1 cellular context compared by ENCODE assay signal in the genomic region with DNA sequence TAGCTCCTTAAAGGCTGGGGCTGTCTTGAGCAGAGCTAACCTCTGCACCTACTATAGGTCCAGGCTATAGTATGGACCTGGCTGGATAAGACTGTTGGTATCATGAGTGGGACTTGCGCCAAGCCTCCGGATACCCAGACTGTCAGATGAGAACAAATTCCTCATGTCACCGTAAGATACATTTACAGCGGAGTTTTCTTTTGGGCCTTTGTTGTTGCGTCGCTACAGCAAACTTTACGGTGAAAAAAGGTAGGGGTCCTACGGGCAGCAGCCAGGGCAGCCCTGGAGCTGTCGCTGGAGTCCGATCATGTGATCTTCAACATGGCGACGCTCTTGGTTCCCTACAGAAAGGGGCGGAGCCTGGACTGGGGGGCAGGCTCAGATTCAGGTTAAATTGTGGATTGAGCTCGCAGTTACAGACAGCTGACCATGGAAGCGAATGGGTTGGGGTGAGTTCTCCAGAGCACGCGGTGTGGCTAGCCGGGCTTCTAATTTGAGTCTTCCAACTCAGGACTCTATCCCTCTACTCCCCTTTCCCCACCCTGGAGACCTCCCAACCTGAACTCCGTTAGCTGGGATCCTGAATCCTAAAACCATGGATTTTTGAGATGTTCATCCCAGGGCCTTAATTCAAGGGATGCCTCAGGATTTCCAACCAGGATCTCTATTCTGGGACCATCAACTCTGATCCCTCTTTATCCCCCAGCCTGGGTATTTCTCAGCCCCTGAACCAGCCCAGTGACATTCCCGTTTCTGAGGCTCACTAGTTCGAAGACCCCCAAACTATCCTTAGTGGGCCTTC.
A peak's percentile ranks its signal among the peaks of the same experiment; 100 is the strongest.
TF ChIP-seq lines count a peak whose summit lies in the region.

Gene UROD, plus strand, starts transcription at position 418 of the 802 bp plus-strand sequence. Its CDS starts 12 bp downstream, at position 430.

TF ChIP-seq in HepG2, 621 proteins besides CTCF, POLR2A, EP300 and RAD21 (continued from another document and continues in another):
- peak; percentile 7; the same call in 1 of the 2 replicates for TF ChIP-seq GABPA (IDR thresholded peaks at IDR 0.05; ENCODE audit: low read depth, low read length)
- peak; percentile 65; the same call in 1 of the 2 replicates for TF ChIP-seq GABPA (CRISPR knock-in tag; IDR thresholded peaks at IDR 0.05; ENCODE audit: low read depth)
- TF ChIP-seq ZNF282 (IDR thresholded peaks at IDR 0.05; ENCODE audit: partially characterized antibody) = no peak
- TF ChIP-seq MXD1 (CRISPR knock-in tag; IDR thresholded peaks at IDR 0.05) = no peak
- TF ChIP-seq GFI1 (CRISPR knock-in tag; IDR thresholded peaks at IDR 0.05; ENCODE audit: borderline replicate concordance) = peak; percentile 44; the same call in 1 of the 2 replicates
- TF ChIP-seq ZNF549 (CRISPR knock-in tag; IDR thresholded peaks at IDR 0.05) = no peak
- TF ChIP-seq ATF1 (CRISPR knock-in tag; IDR thresholded peaks at IDR 0.05) = peak; percentile 61
- no peak; the same call in none of the 2 replicates for TF ChIP-seq ZMAT3 (CRISPR knock-in tag; conservative IDR thresholded peaks at IDR 0.05)
- no peak for TF ChIP-seq ZNF460 (CRISPR knock-in tag; IDR thresholded peaks at IDR 0.05; ENCODE audit: borderline replicate concordance)
- no peak for TF ChIP-seq KLF11 (CRISPR knock-in tag; IDR thresholded peaks at IDR 0.05)
- TF ChIP-seq HNF4G (IDR thresholded peaks at IDR 0.05; ENCODE audit: borderline replicate concordance, low read depth, low read length) = peak; percentile 25; the same call in 1 of the 2 replicates
- TF ChIP-seq HNF4G (CRISPR knock-in tag; IDR thresholded peaks at IDR 0.05; ENCODE audit: borderline replicate concordance, low read depth) = no peak
- no peak; the same call in 1 of the 2 replicates for TF ChIP-seq ZFP91 (CRISPR knock-in tag; IDR thresholded peaks at IDR 0.05; ENCODE audit: borderline replicate concordance)
- no peak for TF ChIP-seq HNRNPH1 (optimal IDR thresholded peaks at IDR 0.05; ENCODE audit: low read depth, low read length)
- peak; percentile 66 for TF ChIP-seq ZNF143 (CRISPR knock-in tag; IDR thresholded peaks at IDR 0.05)
- no peak for TF ChIP-seq NCOA5 (CRISPR knock-in tag; IDR thresholded peaks at IDR 0.05)
- 0 out of 2 replicates have a peak, but pooled peaks have one; percentile 60 for TF ChIP-seq SMAD9 (CRISPR knock-in tag; IDR thresholded peaks at IDR 0.05)
- TF ChIP-seq STAT5B (CRISPR knock-in tag; IDR thresholded peaks at IDR 0.05) = no peak
- no peak for TF ChIP-seq ZNF451 (CRISPR knock-in tag; IDR thresholded peaks at IDR 0.05)
- no peak for TF ChIP-seq ZNF777 (CRISPR knock-in tag; IDR thresholded peaks at IDR 0.05)
- TF ChIP-seq ZNF570 (CRISPR knock-in tag; IDR thresholded peaks at IDR 0.05; ENCODE audit: borderline replicate concordance) = no peak
- no peak for TF ChIP-seq ZGPAT (CRISPR knock-in tag; IDR thresholded peaks at IDR 0.05)
- TF ChIP-seq ZNF782 (CRISPR knock-in tag; IDR thresholded peaks at IDR 0.05; ENCODE audit: borderline replicate concordance) = no peak
- 0 out of 2 replicates have a peak, but pooled peaks have one; percentile 37 for TF ChIP-seq KAT7 (CRISPR knock-in tag; IDR thresholded peaks at IDR 0.05; ENCODE audit: borderline replicate concordance)
- peak; percentile 30; the same call in 1 of the 2 replicates for TF ChIP-seq ETV5 (CRISPR knock-in tag; IDR thresholded peaks at IDR 0.05; ENCODE audit: borderline replicate concordance)
- TF ChIP-seq ZFP36L1 (CRISPR knock-in tag; IDR thresholded peaks at IDR 0.05) = no peak
- TF ChIP-seq ZFP62 (CRISPR knock-in tag; IDR thresholded peaks at IDR 0.05) = no peak
- TF ChIP-seq, protein P1, sequence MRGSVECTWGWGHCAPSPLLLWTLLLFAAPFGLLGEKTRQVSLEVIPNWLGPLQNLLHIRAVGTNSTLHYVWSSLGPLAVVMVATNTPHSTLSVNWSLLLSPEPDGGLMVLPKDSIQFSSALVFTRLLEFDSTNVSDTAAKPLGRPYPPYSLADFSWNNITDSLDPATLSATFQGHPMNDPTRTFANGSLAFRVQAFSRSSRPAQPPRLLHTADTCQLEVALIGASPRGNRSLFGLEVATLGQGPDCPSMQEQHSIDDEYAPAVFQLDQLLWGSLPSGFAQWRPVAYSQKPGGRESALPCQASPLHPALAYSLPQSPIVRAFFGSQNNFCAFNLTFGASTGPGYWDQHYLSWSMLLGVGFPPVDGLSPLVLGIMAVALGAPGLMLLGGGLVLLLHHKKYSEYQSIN (CRISPR knock-in tag; IDR thresholded peaks at IDR 0.05; ENCODE audit: borderline replicate concordance) = no peak
- TF ChIP-seq ZBTB44 (CRISPR knock-in tag; IDR thresholded peaks at IDR 0.05) = no peak
- TF ChIP-seq, protein P2, sequence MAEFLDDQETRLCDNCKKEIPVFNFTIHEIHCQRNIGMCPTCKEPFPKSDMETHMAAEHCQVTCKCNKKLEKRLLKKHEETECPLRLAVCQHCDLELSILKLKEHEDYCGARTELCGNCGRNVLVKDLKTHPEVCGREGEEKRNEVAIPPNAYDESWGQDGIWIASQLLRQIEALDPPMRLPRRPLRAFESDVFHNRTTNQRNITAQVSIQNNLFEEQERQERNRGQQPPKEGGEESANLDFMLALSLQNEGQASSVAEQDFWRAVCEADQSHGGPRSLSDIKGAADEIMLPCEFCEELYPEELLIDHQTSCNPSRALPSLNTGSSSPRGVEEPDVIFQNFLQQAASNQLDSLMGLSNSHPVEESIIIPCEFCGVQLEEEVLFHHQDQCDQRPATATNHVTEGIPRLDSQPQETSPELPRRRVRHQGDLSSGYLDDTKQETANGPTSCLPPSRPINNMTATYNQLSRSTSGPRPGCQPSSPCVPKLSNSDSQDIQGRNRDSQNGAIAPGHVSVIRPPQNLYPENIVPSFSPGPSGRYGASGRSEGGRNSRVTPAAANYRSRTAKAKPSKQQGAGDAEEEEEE (CRISPR knock-in tag; IDR thresholded peaks at IDR 0.05; ENCODE audit: borderline replicate concordance) = no peak
- TF ChIP-seq MTERF4 (CRISPR knock-in tag; IDR thresholded peaks at IDR 0.05) = no peak
- TF ChIP-seq, protein P3, sequence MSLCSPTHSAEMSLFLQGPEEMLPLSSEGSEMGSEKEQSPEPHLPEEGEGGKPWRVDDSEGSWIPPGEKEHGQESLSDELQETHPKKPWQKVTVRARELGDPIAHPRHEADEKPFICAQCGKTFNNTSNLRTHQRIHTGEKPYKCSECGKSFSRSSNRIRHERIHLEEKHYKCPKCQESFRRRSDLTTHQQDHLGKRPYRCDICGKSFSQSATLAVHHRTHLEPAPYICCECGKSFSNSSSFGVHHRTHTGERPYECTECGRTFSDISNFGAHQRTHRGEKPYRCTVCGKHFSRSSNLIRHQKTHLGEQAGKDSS (CRISPR knock-in tag; IDR thresholded peaks at IDR 0.05; ENCODE audit: borderline replicate concordance, low read depth) = no peak; the same call in 1 of the 2 replicates
- TF ChIP-seq, protein P4, sequence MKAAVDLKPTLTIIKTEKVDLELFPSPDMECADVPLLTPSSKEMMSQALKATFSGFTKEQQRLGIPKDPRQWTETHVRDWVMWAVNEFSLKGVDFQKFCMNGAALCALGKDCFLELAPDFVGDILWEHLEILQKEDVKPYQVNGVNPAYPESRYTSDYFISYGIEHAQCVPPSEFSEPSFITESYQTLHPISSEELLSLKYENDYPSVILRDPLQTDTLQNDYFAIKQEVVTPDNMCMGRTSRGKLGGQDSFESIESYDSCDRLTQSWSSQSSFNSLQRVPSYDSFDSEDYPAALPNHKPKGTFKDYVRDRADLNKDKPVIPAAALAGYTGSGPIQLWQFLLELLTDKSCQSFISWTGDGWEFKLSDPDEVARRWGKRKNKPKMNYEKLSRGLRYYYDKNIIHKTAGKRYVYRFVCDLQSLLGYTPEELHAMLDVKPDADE (CRISPR knock-in tag; IDR thresholded peaks at IDR 0.05) = no peak
- TF ChIP-seq ZNF660 (CRISPR knock-in tag; IDR thresholded peaks at IDR 0.05; ENCODE audit: borderline replicate concordance, low read depth) = no peak
- TF ChIP-seq, protein P5, sequence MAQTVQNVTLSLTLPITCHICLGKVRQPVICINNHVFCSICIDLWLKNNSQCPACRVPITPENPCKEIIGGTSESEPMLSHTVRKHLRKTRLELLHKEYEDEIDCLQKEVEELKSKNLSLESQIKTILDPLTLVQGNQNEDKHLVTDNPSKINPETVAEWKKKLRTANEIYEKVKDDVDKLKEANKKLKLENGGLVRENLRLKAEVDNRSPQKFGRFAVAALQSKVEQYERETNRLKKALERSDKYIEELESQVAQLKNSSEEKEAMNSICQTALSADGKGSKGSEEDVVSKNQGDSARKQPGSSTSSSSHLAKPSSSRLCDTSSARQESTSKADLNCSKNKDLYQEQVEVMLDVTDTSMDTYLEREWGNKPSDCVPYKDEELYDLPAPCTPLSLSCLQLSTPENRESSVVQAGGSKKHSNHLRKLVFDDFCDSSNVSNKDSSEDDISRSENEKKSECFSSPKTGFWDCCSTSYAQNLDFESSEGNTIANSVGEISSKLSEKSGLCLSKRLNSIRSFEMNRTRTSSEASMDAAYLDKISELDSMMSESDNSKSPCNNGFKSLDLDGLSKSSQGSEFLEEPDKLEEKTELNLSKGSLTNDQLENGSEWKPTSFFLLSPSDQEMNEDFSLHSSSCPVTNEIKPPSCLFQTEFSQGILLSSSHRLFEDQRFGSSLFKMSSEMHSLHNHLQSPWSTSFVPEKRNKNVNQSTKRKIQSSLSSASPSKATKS (CRISPR knock-in tag; IDR thresholded peaks at IDR 0.05) = no peak
- no peak for TF ChIP-seq TCF7L2 (IDR thresholded peaks at IDR 0.05; ENCODE audit: low read depth, low read length)
- TF ChIP-seq NFKBIZ (CRISPR knock-in tag; IDR thresholded peaks at IDR 0.05) = no peak
- TF ChIP-seq KLF16 (CRISPR knock-in tag; IDR thresholded peaks at IDR 0.05) = peak in 1 of 2 experiments; percentile 83; a peak in 1 of 4 replicates
- no peak for TF ChIP-seq ONECUT2 (CRISPR knock-in tag; IDR thresholded peaks at IDR 0.05)
- no peak for TF ChIP-seq ZNF746 (CRISPR knock-in tag; IDR thresholded peaks at IDR 0.05)
- 0 out of 2 replicates have a peak, but pooled peaks have one; percentile 24 for TF ChIP-seq FOXK2 (IDR thresholded peaks at IDR 0.05)
- no peak for TF ChIP-seq NR3C1 (CRISPR knock-in tag; IDR thresholded peaks at IDR 0.05)
- TF ChIP-seq SALL1 (CRISPR knock-in tag; IDR thresholded peaks at IDR 0.05) = peak; percentile 73
- TF ChIP-seq ZBTB14 (CRISPR knock-in tag; IDR thresholded peaks at IDR 0.05) = no peak
